17 cellular contexts compared by ENCODE assay signal in genomic region chr6:95352064-95352463, GRCh38.
A peak's percentile ranks its signal among the peaks of the same experiment; 100 is the strongest.
DNase-seq lines count a peak whose midpoint lies in the region; ATAC-seq and TF ChIP-seq lines count a peak whose summit lies in the region.
"Had no signal": no experiment of that assay in that cellular context is flagged by ENCODE, and none has a peak within 500 bp of the region (broad histone marks: within the 10 kb centered on the region; RNA-seq: fewer than 3 reads in every experiment).

No MANE protein-coding gene starts in this region.

- H3K9me3 ChIP-seq in SK-N-SH (no peaks in the 10 kb centered on the region), OCI-LY3 (ENCODE audit: insufficient read depth, low read length) (no peaks in the 10 kb centered on the region)
- H3K9me3 ChIP-seq: gastrocnemius medialis, vagina had no signal

- H3K4me1 ChIP-seq in SK-N-SH (ENCODE audit: control insufficient read depth in 1 of 2, insufficient read depth in 2 of 2, low read depth in 1 of 2, low read length in 1 of 2) (no peaks in the 10 kb centered on the region), OCI-LY3 (ENCODE audit: low read length) (no peaks in the 10 kb centered on the region)
- H3K4me1 ChIP-seq: gastrocnemius medialis, vagina had no signal

- H3K36me3 ChIP-seq in SK-N-SH (replicated peaks in 1 of 2; ENCODE audit: control insufficient read depth in 1 of 2, insufficient read depth in 2 of 2, low read length in 1 of 2): no peaks in the 10 kb centered on the region
- no peaks in the 10 kb centered on the region for H3K36me3 ChIP-seq in OCI-LY3 (replicated peaks; ENCODE audit: low read depth, low read length)
- H3K36me3 ChIP-seq: gastrocnemius medialis, vagina had no signal

- no peak for TF ChIP-seq EP300 in SK-N-SH (IDR thresholded peaks at IDR 0.05; ENCODE audit: borderline replicate concordance in 1 of 2, low read depth in 1 of 2, low read length in 1 of 2)

- no peaks in the 10 kb centered on the region for H3K27me3 ChIP-seq in SK-N-SH (ENCODE audit: insufficient read depth)
- H3K27me3 ChIP-seq in OCI-LY3 (ENCODE audit: low read depth, low read length): no peaks in the 10 kb centered on the region
- H3K27me3 ChIP-seq: gastrocnemius medialis, vagina had no signal

- H3K4me3 ChIP-seq in SK-N-SH (ENCODE audit: low read depth in 2 of 2, low read length in 1 of 2): no peak overlapping the region
- no peak overlapping the region for H3K4me3 ChIP-seq in OCI-LY3 (ENCODE audit: low read length)
- no peak overlapping the region for H3K4me3 ChIP-seq in epithelial cell of esophagus (ENCODE audit: low read length)
- H3K4me3 ChIP-seq: gastrocnemius medialis, vagina had no signal

- ATAC-seq in SK-N-SH treated with all-trans-retinoic acid at 6 μM for 48 hours (no peak; the same call in 2 of the 3 replicates), Right ventricle myocardium inferior (no peak)
- ATAC-seq: gastrocnemius medialis had no signal

- no peaks in the 10 kb centered on the region for H3K9me2 ChIP-seq in SK-N-SH

- DNase-seq in SK-N-SH (no peak), epithelial cell of esophagus (ENCODE audit: low read depth) (peak; percentile 33), SHP77 treated with DMSO at 0.1 percent for 48 hours (lab: John Stamatoyannopoulos, UW) (no peak), islet precursor cell (no peak), amniotic stem cell (lab: John Stamatoyannopoulos, UW) (no peak), Right ventricle myocardium inferior (ENCODE audit: missing footprints) (no peak)
- DNase-seq: activated CD4-positive, alpha-beta T cell treated with anti-CD3 and anti-CD28 coated beads for 4 hours; activated naive CD8-positive, alpha-beta T cell treated with anti-CD3 and anti-CD28 coated beads for 36 hours; DMS79; gastrocnemius medialis; KBM-7; NCI-H1436 treated with DMSO at 0.1 percent for 48 hours; NCI-H526; posterior cingulate gyrus had no signal

- intact Hi-C loops in Right ventricle myocardium inferior (cut with DNase I): no loop called here

- TF ChIP-seq CTCF in SK-N-SH (IDR thresholded peaks at IDR 0.05): peak; percentile 48
- peak; percentile 13; the same call in 1 of the 2 replicates for TF ChIP-seq CTCF in OCI-LY3 (IDR thresholded peaks at IDR 0.05; ENCODE audit: low read depth, low read length)
- peak; percentile 27 for TF ChIP-seq CTCF in epithelial cell of esophagus (IDR thresholded peaks at IDR 0.05; ENCODE audit: insufficient read depth, low read depth, low read length, missing control alignments)

- TF ChIP-seq RAD21 in SK-N-SH (IDR thresholded peaks at IDR 0.05; ENCODE audit: low read length): peak; percentile 71

- H3K27ac ChIP-seq in SK-N-SH (ENCODE audit: low read depth in 2 of 2, low read length in 1 of 2): no peak overlapping the region
- H3K27ac ChIP-seq in OCI-LY3 (ENCODE audit: low read length): no peak overlapping the region
- H3K27ac ChIP-seq: gastrocnemius medialis, vagina had no signal

- H2AFZ ChIP-seq in SK-N-SH (ENCODE audit: low read depth) (no peak overlapping the region), OCI-LY3 (ENCODE audit: low read depth, low read length) (no peak overlapping the region)

- no peaks in the 10 kb centered on the region for H3F3A ChIP-seq in SK-N-SH (replicated peaks; ENCODE audit: insufficient read depth)

- H3K4me2 ChIP-seq in SK-N-SH: no peak overlapping the region
- no peak overlapping the region for H3K4me2 ChIP-seq in OCI-LY3 (ENCODE audit: low read length)

- H4K20me1 ChIP-seq in SK-N-SH (ENCODE audit: insufficient read depth): no peaks in the 10 kb centered on the region
- H4K20me1 ChIP-seq in OCI-LY3 (ENCODE audit: insufficient read depth, low read length): no peaks in the 10 kb centered on the region

- CTCF ChIA-PET in SK-N-SH (lab: Yijun Ruan, JAX): interaction anchor here (0.6 to 2.5 kb wide), 2 partner anchors 13 to 150 kb away, joined by 4 to 7 read pairs; no protein-coding TSS in a partner anchor

- POLR2A ChIA-PET in SK-N-SH (lab: Yijun Ruan, JAX): no interaction called here

- no peaks in the 10 kb centered on the region for H3K79me2 ChIP-seq in SK-N-SH (ENCODE audit: insufficient read depth)
- no peaks in the 10 kb centered on the region for H3K79me2 ChIP-seq in OCI-LY3 (ENCODE audit: low read length)

- H3K9ac ChIP-seq in SK-N-SH (no peak overlapping the region), OCI-LY3 (ENCODE audit: low read length) (no peak overlapping the region)

TF ChIP-seq in SK-N-SH, 30 proteins besides CTCF, POLR2A, EP300 and RAD21:
- TF ChIP-seq ZBTB33 (IDR thresholded peaks at IDR 0.05; ENCODE audit: borderline replicate concordance, low read depth): no peak
- TF ChIP-seq SMC3 (IDR thresholded peaks at IDR 0.05; ENCODE audit: low read depth, low read length): peak; percentile 26; the same call in 1 of the 2 replicates
TF ChIP-seq in SK-N-SH: peak in this region for 1.

TF ChIP-seq in SK-N-SH treated with all-trans-retinoic acid at 6 μM for 48 hours, 23 proteins besides CTCF, POLR2A, EP300 and RAD21:
- TF ChIP-seq PATZ1 (CRISPR knock-in tag; IDR thresholded peaks at IDR 0.05; ENCODE audit: borderline replicate concordance) (no peak), PPARA (CRISPR knock-in tag; IDR thresholded peaks at IDR 0.05; ENCODE audit: borderline replicate concordance) (no peak)
